In genomic region chr1:25906644-25907300, GRCh38 we compare ENCODE assay signal across 8 cellular contexts. TPM values are rescaled to one million over a fixed set of nuclear protein-coding genes. Genes with fewer than 3 reads are reported as not detected.
DNase-seq lines count a peak whose midpoint lies in the region; ATAC-seq and TF ChIP-seq lines count a peak whose summit lies in the region.

No MANE protein-coding gene starts in this region.

- WGBS in heart left ventricle, 4 donors: 14 to 19% (median 17%) methylated on average over 20 to 34 of the region's 34 CpGs
- WGBS in psoas muscle, 3 donors: 20 to 24% (median 20%) methylated on average over 30 to 34 of the region's 34 CpGs

- no peaks in the 10 kb centered on the region for H3K9me3 ChIP-seq in heart left ventricle
- H3K9me3 ChIP-seq in psoas muscle: no peaks in the 10 kb centered on the region

- peak in 2 of 4 donors; percentile 2 to 10 for ATAC-seq in heart left ventricle
- ATAC-seq in psoas muscle: peak in 3 of 4 donors; percentile 1 to 16 (median 1)
- ATAC-seq in HG02571 (IDR thresholded peaks at IDR 0.05; ENCODE audit: unreplicated experiment): no peak

- peak overlapping the region in 11 of 12 donors; percentile 61 to 85 (median 67) for H3K4me3 ChIP-seq in heart left ventricle
- peak overlapping the region; percentile 80 for H3K4me3 ChIP-seq in psoas muscle

- no peak for TF ChIP-seq POLR2A in heart left ventricle (IDR thresholded peaks at IDR 0.05)

- TF ChIP-seq CTCF in heart left ventricle (IDR thresholded peaks at IDR 0.05): no peak
- TF ChIP-seq CTCF in psoas muscle (IDR thresholded peaks at IDR 0.05): no peak

- H3K36me3 ChIP-seq in heart left ventricle (peaks cover 0 to 15% (median 12%) of the 10 kb centered on the region in 9 donors), psoas muscle (ENCODE audit: insufficient read depth in 1 of 2, low read depth in 1 of 2) (peaks cover 0 to 10% of the 10 kb centered on the region in 2 donors)

- H3K27me3 ChIP-seq in heart left ventricle (no peaks in the 10 kb centered on the region), psoas muscle (ENCODE audit: insufficient read depth in 3 of 3, low read length in 2 of 3) (peaks cover 0 to 2% (median 0%) of the 10 kb centered on the region in 3 donors)

- in situ Hi-C loops in G401 (cut with HindIII; ENCODE audit: low sequenced_read_pairs): no loop called here

- H3K27ac ChIP-seq in heart left ventricle (peak overlapping the region in 9 of 12 donors; percentile 37 to 82 (median 63)), psoas muscle (peak overlapping the region; percentile 68)

- H3K4me1 ChIP-seq in heart left ventricle (peaks cover 4 to 30% (median 20%) of the 10 kb centered on the region in 12 donors), psoas muscle (peaks cover 15% of the 10 kb centered on the region)

- intact Hi-C loops in heart left ventricle (cut with DNase I): loop anchor here in 2 of 10 donors (10.0 kb wide), 2 partner anchors 248 to 258 kb away; partner anchors contain the start of genes C1orf232 (in 1 of the 2), FAM110D (in 1 of the 2) and ZNF593 (in 1 of the 2)
- intact Hi-C loops in psoas muscle (cut with DNase I): no loop called here

- peak; percentile 67 for DNase-seq in G401 (ENCODE audit: low spot score)
- peak; percentile 85 for DNase-seq in NCI-H2171 (lab: John Stamatoyannopoulos, UW)
- DNase-seq in activated T-helper 9 cell treated with anti-CD3 and anti-CD28 coated beads, Interleukin-2, amount 50 U/mL, for 16 hours (ENCODE audit: low read depth): peak; percentile 18
- DNase-seq in heart left ventricle: peak in 2 of 5 donors; percentile 48 to 68
- no peak for DNase-seq in psoas muscle
- no peak for DNase-seq in AML-193 (lab: John Stamatoyannopoulos, UW)
- no peak for DNase-seq in HCEC 1CT

RNA-seq across cellular contexts. Expression of gene STMN1, which starts 0.6 kb away (rescaled TPM):
- total RNA-seq in G401 (2014; rRNA removed; shearing (Covaris generic)): 130 and 147 TPM in 2 replicates
- total RNA-seq in heart left ventricle: 10 to 100 TPM; 21.1 to 95.2 (median 46.4) TPM
- polyA plus RNA-seq in heart left ventricle: 10 to 100 TPM; 38.3 to 63.2 TPM
- 10 to 100 TPM; 10.1 to 29.2 (median 16.6) TPM for total RNA-seq in psoas muscle
- polyA plus RNA-seq in psoas muscle: 10 to 100 TPM in 2 of 3 donors, 1 to 10 TPM in 1; 7.6 to 24.8 (median 14.3) TPM

RNA-seq across cellular contexts. Expression of gene PAQR7, which starts 31.3 kb away (rescaled TPM):
- 17.4 and 18.3 TPM in 2 replicates for total RNA-seq in G401 (2014; rRNA removed; shearing (Covaris generic))
- total RNA-seq in heart left ventricle (1 to 10 TPM; 1.1 to 5.7 (median 2.1) TPM), psoas muscle (1 to 10 TPM; 2.2 to 3.7 (median 2.6) TPM)
- polyA plus RNA-seq in heart left ventricle (1 to 10 TPM; 1.3 to 1.7 TPM), psoas muscle (1 to 10 TPM; 2.1 to 2.9 (median 2.2) TPM)

RNA-seq across cellular contexts. Expression of gene AUNIP, which starts 47.5 kb away (rescaled TPM):
- 28.9 and 29.4 TPM in 2 replicates for total RNA-seq in G401 (2014; rRNA removed; shearing (Covaris generic))
- total RNA-seq in heart left ventricle (1 to 10 TPM in 1 of 9 donors, under 1 TPM in 2, not detected in 6; 0.25 to 1.5 (median 0.27) TPM), psoas muscle (under 1 TPM in 2 of 4 donors, not detected in 2; 0.26 to 0.47 TPM)
- polyA plus RNA-seq in heart left ventricle (under 1 TPM in 1 of 2 donors, not detected in 1; 0.19 TPM), psoas muscle (under 1 TPM; 0.05 to 0.13 (median 0.07) TPM)

Comparison
In these comparisons a context has a peak if more than half of its experiments do, and no peak if none do; other contexts are left out.
1. DNase-seq: peak in G401 (single experiment), NCI-H2171 (single experiment) and activated T-helper 9 cell treated with anti-CD3 and anti-CD28 coated beads, Interleukin-2, amount 50 U/mL, for 16 hours (single experiment); none in psoas muscle (0 of 2), AML-193 (0 of 2) and HCEC 1CT (single experiment).
2. RNA of gene AUNIP, which starts 47.5 kb away (total RNA-seq): 28.9 to 29.4 TPM in G401; 0.26 to 0.47 TPM in psoas muscle and 0.25 to 1.5 TPM in heart left ventricle; every median in the first group is over 10 times any median in the second.